ENCODE assay signal across 25 cellular contexts in the genomic region with DNA sequence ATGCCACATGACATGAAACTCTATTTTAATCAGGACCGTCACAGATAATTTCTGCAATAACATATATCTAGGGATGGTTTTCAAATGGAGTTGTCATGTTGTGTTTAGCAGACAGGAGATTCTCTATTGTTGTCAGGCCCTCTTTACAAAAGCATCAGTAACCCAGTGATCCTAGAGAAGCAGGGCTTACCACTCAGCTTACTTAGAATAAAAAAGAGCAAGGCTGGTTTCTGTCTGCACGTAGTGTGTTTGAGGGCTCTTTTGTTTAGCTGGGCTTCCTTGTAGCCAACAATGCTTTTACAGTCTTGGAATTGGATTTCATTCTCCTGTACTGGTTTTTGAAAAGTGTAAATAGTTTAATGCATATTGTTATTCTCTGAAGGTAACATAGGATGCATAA.
"Had no signal": no experiment of that assay in that cellular context is flagged by ENCODE, and none has a peak within 500 bp of the region (broad histone marks: within the 10 kb centered on the region; RNA-seq: fewer than 3 reads in every experiment).

No MANE protein-coding gene starts in this region.

- H3K4me3 ChIP-seq: left lung, mucosa of descending colon, prostate gland, right atrium auricular region, smooth muscle cell, suprapubic skin, transverse colon, upper lobe of right lung, uterus had no signal

- ATAC-seq: left cardiac atrium; left lung; mucosa of descending colon; sciatic nerve; stimulated activated naive CD8-positive, alpha-beta T cell treated with anti-CD3 and anti-CD28 coated beads, Interleukin-15, amount 100 ng/mL, for 72 hours; upper lobe of right lung had no signal

- H3K4me1 ChIP-seq: left lung, prostate gland, right atrium auricular region, suprapubic skin, upper lobe of right lung, uterus had no signal

- DNase-seq: cortex of kidney; effector CD4-positive, alpha-beta T cell; hypothalamus; left cardiac atrium; left lung; mesenchymal stem cell; mucosa of descending colon; naive B cell; nucleus accumbens; stimulated activated CD4-positive, alpha-beta T cell treated with anti-CD3 and anti-CD28 coated beads, Interleukin-12 subunit alpha, Interleukin-12 subunit beta, amount 100 ng/mL, for 4 hours; stimulated activated CD4-positive, alpha-beta T cell treated with anti-CD3 and anti-CD28 coated beads, Interleukin-1b, Interleukin-23, amount 100 ng/mL, for 48 hours; stimulated activated CD4-positive, alpha-beta T cell treated with anti-CD3 and anti-CD28 coated beads, Interleukin-4, amount 100 ng/mL, for 1 hour; stimulated activated CD8-positive, alpha-beta memory T cell treated with anti-CD3 and anti-CD28 coated beads, Interleukin-4, amount 100 ng/mL, for 48 hours; stimulated activated naive CD4-positive, alpha-beta T cell; stimulated activated naive CD8-positive, alpha-beta T cell treated with anti-CD3 and anti-CD28 coated beads, Interleukin-15, amount 100 ng/mL, for 72 hours; transverse colon; upper lobe of right lung; uterus had no signal

- H3K4me3 Mint-ChIP-seq: mesothelial cell of epicardium; naive B cell; nephron; stimulated activated naive CD8-positive, alpha-beta T cell treated with anti-CD3 and anti-CD28 coated beads, Interleukin-15, amount 100 ng/mL, for 72 hours had no signal

- H3K9me3 Mint-ChIP-seq: mesothelial cell of epicardium; nephron; stimulated activated naive CD8-positive, alpha-beta T cell treated with anti-CD3 and anti-CD28 coated beads, Interleukin-15, amount 100 ng/mL, for 72 hours had no signal

- H3K27ac ChIP-seq: left lung, prostate gland, right atrium auricular region, suprapubic skin, transverse colon, upper lobe of right lung, uterus had no signal

- H3K9me3 ChIP-seq: left lung, mucosa of descending colon, prostate gland, right atrium auricular region, suprapubic skin, transverse colon, upper lobe of right lung, uterus had no signal

- H3K27me3 ChIP-seq: left lung, right atrium auricular region, suprapubic skin, transverse colon, upper lobe of right lung, uterus had no signal

- H3K27ac Mint-ChIP-seq: mesothelial cell of epicardium; naive B cell; nephron; stimulated activated naive CD8-positive, alpha-beta T cell treated with anti-CD3 and anti-CD28 coated beads, Interleukin-15, amount 100 ng/mL, for 72 hours had no signal

- H3K36me3 ChIP-seq: left lung, prostate gland, right atrium auricular region, suprapubic skin, transverse colon, upper lobe of right lung, uterus had no signal

- H3K4me1 Mint-ChIP-seq: naive B cell; stimulated activated naive CD8-positive, alpha-beta T cell treated with anti-CD3 and anti-CD28 coated beads, Interleukin-15, amount 100 ng/mL, for 72 hours had no signal

- H3K27me3 Mint-ChIP-seq: stimulated activated naive CD8-positive, alpha-beta T cell treated with anti-CD3 and anti-CD28 coated beads, Interleukin-15, amount 100 ng/mL, for 72 hours had no signal

- H3K36me3 Mint-ChIP-seq: mesothelial cell of epicardium, naive B cell had no signal
